In genomic region chr12:114695305-114695592, GRCh38 we compare ENCODE assay signal across 18 cellular contexts. TPM values are rescaled to one million over a fixed set of nuclear protein-coding genes. Genes with fewer than 3 reads are reported as not detected.
"Had no signal": no experiment of that assay in that cellular context is flagged by ENCODE, and none has a peak within 500 bp of the region (broad histone marks: within the 10 kb centered on the region; RNA-seq: fewer than 3 reads in every experiment).

No MANE protein-coding gene starts in this region.

- H3K36me3 ChIP-seq: esophagus muscularis mucosa, gastroesophageal sphincter, ovary, tibial nerve had no signal

- H3K4me3 ChIP-seq: dorsolateral prefrontal cortex, esophagus muscularis mucosa, gastroesophageal sphincter, mucosa of descending colon, ovary, tibial nerve had no signal

- H3K9me3 ChIP-seq: esophagus muscularis mucosa, mucosa of descending colon, ovary, tibial nerve had no signal

- ATAC-seq: gastroesophageal sphincter; left colon; left ventricle myocardium superior; mucosa of descending colon; naive thymus-derived CD8-positive, alpha-beta T cell; right cardiac atrium; stimulated activated naive CD8-positive, alpha-beta T cell treated with anti-CD3 and anti-CD28 coated beads, Interleukin-15, Interleukin-2, amounts not matched to agents 100 U/mL and 50 U/mL, for 24 hours had no signal

- H3K4me1 Mint-ChIP-seq: central memory CD8-positive, alpha-beta T cell had no signal

- H3K9me3 Mint-ChIP-seq: central memory CD8-positive, alpha-beta T cell; neural crest cell had no signal

- DNase-seq: cortex of kidney; dorsolateral prefrontal cortex; effector CD8-positive, alpha-beta T cell; glutamatergic neuron; left colon; left ventricle myocardium superior; mucosa of descending colon; naive thymus-derived CD8-positive, alpha-beta T cell; ovary; right cardiac atrium; small intestine; stimulated activated CD4-positive, alpha-beta T cell treated with anti-CD3 and anti-CD28 coated beads, Interleukin-2, amount 100 ng/mL, for 48 hours; stimulated activated naive CD8-positive, alpha-beta T cell treated with anti-CD3 and anti-CD28 coated beads, Interleukin-15, Interleukin-2, amounts not matched to agents 100 U/mL and 50 U/mL, for 24 hours had no signal

- H3K27ac Mint-ChIP-seq: naive thymus-derived CD8-positive, alpha-beta T cell had no signal

- H3K27ac ChIP-seq: dorsolateral prefrontal cortex, esophagus muscularis mucosa, gastroesophageal sphincter, ovary, tibial nerve had no signal

- H3K4me3 Mint-ChIP-seq: central memory CD8-positive, alpha-beta T cell; naive thymus-derived CD8-positive, alpha-beta T cell; neural crest cell had no signal

- H3K27me3 ChIP-seq: ovary had no signal

RNA-seq across cellular contexts. Expression of gene TBX3, which starts 11.3 kb away (rescaled TPM):
- total RNA-seq: naive thymus-derived CD8-positive, alpha-beta T cell had no signal
- polyA plus RNA-seq: naive thymus-derived CD8-positive, alpha-beta T cell had no signal
